11 cellular contexts compared by ENCODE assay signal in genomic region chrX:2266445-2267349, GRCh38.
"Had no signal": no experiment of that assay in that cellular context is flagged by ENCODE, and none has a peak within 500 bp of the region (broad histone marks: within the 10 kb centered on the region; RNA-seq: fewer than 3 reads in every experiment).

No MANE protein-coding gene starts in this region.

- DNase-seq: activated CD4-positive, alpha-beta T cell treated with anti-CD3 and anti-CD28 coated beads for 1 hour; amygdala; hippocampal formation; kidney glomerular epithelial cell; ovary; stimulated activated CD4-positive, alpha-beta T cell treated with anti-CD3 and anti-CD28 coated beads, Interleukin-4, amount 100 ng/mL, for 4 hours; uterus had no signal

- H3K27ac Mint-ChIP-seq: activated naive CD4-positive, alpha-beta T cell treated with anti-CD3 and anti-CD28 coated beads, Interleukin-2, amount 50 U/mL, for 24 hours; activated T-helper 2 cell treated with anti-CD3 and anti-CD28 coated beads, Interferon-gamma antibody, Interleukin-2, Interleukin-4, amounts not matched to agents 10 μg/mL and 5 μg/mL and 100 μg/mL, durations not matched to agents 14 hours and 24 hours and 36 hours; naive thymus-derived CD4-positive, alpha-beta T cell had no signal

- H3K4me1 Mint-ChIP-seq: activated naive CD4-positive, alpha-beta T cell treated with anti-CD3 and anti-CD28 coated beads, Interleukin-2, amount 50 U/mL, for 24 hours had no signal

- H3K4me3 Mint-ChIP-seq: activated naive CD4-positive, alpha-beta T cell treated with anti-CD3 and anti-CD28 coated beads, Interleukin-2, amount 50 U/mL, for 24 hours; brain; naive thymus-derived CD4-positive, alpha-beta T cell had no signal

- H3K9me3 Mint-ChIP-seq: activated naive CD4-positive, alpha-beta T cell treated with anti-CD3 and anti-CD28 coated beads, Interleukin-2, amount 50 U/mL, for 24 hours; activated T-helper 2 cell treated with anti-CD3 and anti-CD28 coated beads, Interferon-gamma antibody, Interleukin-2, Interleukin-4, amounts not matched to agents 10 μg/mL and 5 μg/mL and 100 μg/mL, durations not matched to agents 14 hours and 24 hours and 36 hours had no signal

- H3K27me3 Mint-ChIP-seq: activated naive CD4-positive, alpha-beta T cell treated with anti-CD3 and anti-CD28 coated beads, Interleukin-2, amount 50 U/mL, for 24 hours; naive thymus-derived CD4-positive, alpha-beta T cell had no signal

- ATAC-seq: naive thymus-derived CD4-positive, alpha-beta T cell had no signal
